13 cellular contexts compared by ENCODE assay signal in the genomic region with DNA sequence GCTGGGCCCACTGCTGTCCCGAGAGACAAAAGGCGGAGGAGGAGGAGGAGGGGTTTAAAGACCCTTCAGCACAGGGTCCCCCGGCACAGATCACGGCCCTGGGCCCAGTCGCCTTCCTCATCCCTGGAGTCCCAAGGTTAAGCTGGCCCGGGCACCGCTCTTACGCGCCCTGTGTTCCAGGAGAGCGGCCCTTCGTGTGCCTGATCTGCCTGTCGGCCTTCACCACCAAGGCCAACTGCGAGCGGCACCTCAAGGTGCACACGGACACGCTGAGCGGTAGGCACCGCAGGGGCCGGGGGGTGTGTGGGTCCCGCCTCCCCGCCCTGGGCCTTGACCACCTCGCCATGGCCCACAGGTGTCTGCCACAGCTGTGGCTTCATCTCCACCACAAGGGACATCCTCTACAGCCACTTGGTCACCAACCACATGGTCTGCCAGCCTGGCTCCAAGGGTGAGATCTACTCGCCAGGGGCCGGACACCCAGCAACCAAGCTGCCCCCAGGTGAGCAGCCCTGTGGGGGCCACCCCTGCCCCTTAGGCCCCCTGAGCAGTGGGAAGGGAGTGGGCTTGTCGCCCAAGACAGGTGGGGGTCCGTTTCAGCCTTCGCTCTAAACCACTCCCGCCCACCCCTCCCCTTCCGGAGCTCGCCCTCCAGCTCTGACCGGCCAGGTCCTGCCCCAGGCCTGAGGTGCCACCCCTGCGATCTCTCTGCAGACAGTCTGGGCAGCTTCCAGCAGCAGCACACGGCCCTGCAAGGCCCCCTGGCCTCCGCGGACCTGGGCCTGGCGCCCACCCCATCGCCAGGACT. TPM values are rescaled to one million over a fixed set of nuclear protein-coding genes. Genes with fewer than 3 reads are reported as not detected.
DNase-seq lines count a peak whose midpoint lies in the region; TF ChIP-seq lines count a peak whose summit lies in the region.
"Had no signal": no experiment of that assay in that cellular context is flagged by ENCODE, and none has a peak within 500 bp of the region (broad histone marks: within the 10 kb centered on the region; RNA-seq: fewer than 3 reads in every experiment).

No MANE protein-coding gene starts in this region.

- TF ChIP-seq POLR2A in prostate gland (IDR thresholded peaks at IDR 0.05): no peak

- no peaks in the 10 kb centered on the region for H3K9me3 ChIP-seq in BLaER1
- H3K9me3 ChIP-seq in iPS-15b (ENCODE audit: control insufficient read depth, insufficient read depth, low read length): no peaks in the 10 kb centered on the region
- no peaks in the 10 kb centered on the region for H3K9me3 ChIP-seq in prostate gland

- no peak overlapping the region for H3K27ac Mint-ChIP-seq in type B pancreatic cell

- no peaks in the 10 kb centered on the region for H3K36me3 Mint-ChIP-seq in type B pancreatic cell

- H3K4me3 ChIP-seq in BLaER1: no peak overlapping the region
- H3K4me3 ChIP-seq in astrocyte of the cerebellum (ENCODE audit: low read depth, low read length): peak overlapping the region; percentile 21
- peak overlapping the region; percentile 26 for H3K4me3 ChIP-seq in iPS-15b (ENCODE audit: low read depth, low read length)
- H3K4me3 ChIP-seq in prostate gland: peak overlapping the region; percentile 60 to 75

- peak overlapping the region; percentile 77; the same call in 1 of the 2 replicates for H3K27ac ChIP-seq in BLaER1
- no peak overlapping the region for H3K27ac ChIP-seq in prostate gland

- no peak overlapping the region for H3K4me3 Mint-ChIP-seq in type B pancreatic cell

- peaks cover 19% of the 10 kb centered on the region for H3K4me1 Mint-ChIP-seq in type B pancreatic cell (ENCODE audit: unreplicated experiment)

- H3K27me3 ChIP-seq in BLaER1: no peaks in the 10 kb centered on the region
- H3K27me3 ChIP-seq in iPS-15b (ENCODE audit: control insufficient read depth, insufficient read depth, low read length): no peaks in the 10 kb centered on the region
- H3K27me3 ChIP-seq in prostate gland (replicated peaks; ENCODE audit: insufficient read depth): peaks cover 1% of the 10 kb centered on the region

- no peak overlapping the region for H3K9ac ChIP-seq in BLaER1
- H3K9ac ChIP-seq in iPS-15b (ENCODE audit: low read depth, low read length): peak overlapping the region; percentile 16

- WGBS in prostate gland: 83% methylated on average over 33 of the region's 37 CpGs

- intact Hi-C loops in prostate gland (cut with DNase I): loop anchor here (10.0 kb wide), 1 partner anchor 578 kb away; a partner anchor contains a TSS

- H3K36me3 ChIP-seq in BLaER1 (peaks cover 24% of the 10 kb centered on the region), iPS-15b (ENCODE audit: control insufficient read depth, insufficient read depth, low read length) (peaks cover 15% of the 10 kb centered on the region), prostate gland (no peaks in the 10 kb centered on the region)

- H3K9me3 Mint-ChIP-seq in type B pancreatic cell: no peaks in the 10 kb centered on the region

- peaks cover 13% of the 10 kb centered on the region for H4K20me1 ChIP-seq in BLaER1

- DNase-seq in astrocyte of the cerebellum (ENCODE audit: low read depth) (no peak), prostate gland (ENCODE audit: low spot score) (no peak), EL (no peak), NCI-H748 treated with DMSO at 0.1 percent for 48 hours (lab: John Stamatoyannopoulos, UW) (no peak), cortex of kidney (lab: John Stamatoyannopoulos, UW) (no peak), type B pancreatic cell (ENCODE audit: extremely low spot score, unreplicated experiment) (no peak)
- DNase-seq: activated CD8-positive, alpha-beta memory T cell treated with anti-CD3 and anti-CD28 coated beads, Interleukin-2, amount 50 U/mL, for 4 hours; erythroblast; NCI-H446; RPMI8226; stimulated activated CD4-positive, alpha-beta T cell treated with anti-CD3 and anti-CD28 coated beads, Interleukin-4, amount 100 ng/mL, for 24 hours had no signal

- H3K4me1 ChIP-seq in BLaER1 (peaks cover 77% of the 10 kb centered on the region), iPS-15b (ENCODE audit: control insufficient read depth, insufficient read depth, low read length) (peaks cover 2% of the 10 kb centered on the region), prostate gland (replicated peaks) (peaks cover 4% of the 10 kb centered on the region)

- peak overlapping the region; percentile 97 for H3K4me2 ChIP-seq in BLaER1

- no peaks in the 10 kb centered on the region for H3K27me3 Mint-ChIP-seq in type B pancreatic cell

- in situ Hi-C loops in astrocyte of the cerebellum (cut with HindIII; ENCODE audit: low sequenced_read_pairs): no loop called here

- TF ChIP-seq CTCF in astrocyte of the cerebellum (IDR thresholded peaks at IDR 0.05; ENCODE audit: low read depth, low read length, missing control alignments) (no peak), prostate gland (IDR thresholded peaks at IDR 0.05) (no peak), type B pancreatic cell (conservative IDR thresholded peaks at IDR 0.05) (no peak)

RNA-seq across cellular contexts. Expression of a gene that starts 37.6 kb away (rescaled TPM):
- 10 to 100 TPM; 26.7 to 50.7 TPM for total RNA-seq in prostate gland
- total RNA-seq in type B pancreatic cell (ENCODE audit: low replicate concordance): 56.5 and 70.2 TPM in 2 replicates
